ENCODE assay signal across 25 cellular contexts in the genomic region with DNA sequence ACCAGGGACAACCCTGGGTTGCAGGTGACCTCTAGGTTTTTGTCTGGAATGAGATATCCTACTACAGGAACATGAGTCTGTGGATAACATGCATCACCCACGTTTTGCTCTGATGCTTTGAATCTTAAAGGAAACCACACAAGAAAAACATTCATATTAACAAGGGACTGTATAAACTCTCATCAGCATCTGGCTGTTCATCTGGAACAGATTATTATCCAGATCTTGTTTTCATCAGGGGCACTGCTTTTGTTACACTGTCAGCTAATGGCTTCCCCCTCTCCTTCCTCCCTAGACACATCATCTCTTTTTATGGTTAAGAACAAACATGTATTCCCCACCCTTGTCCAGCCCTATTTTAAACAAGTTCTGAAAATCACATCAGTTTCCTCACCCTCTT.
"Had no signal": no experiment of that assay in that cellular context is flagged by ENCODE, and none has a peak within 500 bp of the region (broad histone marks: within the 10 kb centered on the region; RNA-seq: fewer than 3 reads in every experiment).

No MANE protein-coding gene starts in this region.

- H3K4me1 ChIP-seq: neural progenitor cell, parathyroid adenoma, psoas muscle, right lobe of liver, sigmoid colon, stomach, thyroid gland, tibial nerve, upper lobe of left lung, vagina had no signal

- H3K27me3 ChIP-seq: neural progenitor cell, ovary, right lobe of liver, sigmoid colon, stomach, thyroid gland, tibial nerve, upper lobe of left lung, vagina had no signal

- H3K36me3 ChIP-seq: neural progenitor cell, ovary, right lobe of liver, sigmoid colon, stomach, thoracic aorta, thyroid gland, tibial nerve, upper lobe of left lung, vagina had no signal

- H3K79me2 ChIP-seq: parathyroid adenoma had no signal

- H3K9ac ChIP-seq: neural progenitor cell, parathyroid adenoma had no signal

- H3K4me2 ChIP-seq: neural progenitor cell had no signal

- H2AFZ ChIP-seq: neural progenitor cell, parathyroid adenoma had no signal

- FAIRE-seq: small intestine, urothelium cell line had no signal

- DNase-seq: occipital lobe; ovary; posterior cingulate gyrus; psoas muscle; right cardiac atrium; right lobe of liver; sigmoid colon; small intestine; stimulated activated CD4-positive, alpha-beta T cell treated with anti-CD3 and anti-CD28 coated beads, Interleukin-15, amount 100 ng/mL, for 24 hours; stimulated activated CD4-positive, alpha-beta T cell treated with anti-CD3 and anti-CD28 coated beads, Interleukin-2, amount 100 ng/mL, for 24 hours; stimulated activated CD4-positive, alpha-beta T cell treated with anti-CD3 and anti-CD28 coated beads, Interleukin-2, amount 100 ng/mL, for 48 hours; stimulated activated CD4-positive, alpha-beta T cell treated with anti-CD3 and anti-CD28 coated beads, Interleukin-4, amount 100 ng/mL, for 24 hours; stimulated activated naive B cell treated with anti-CD40 and anti-IgM and Interleukin-4, amounts not matched to agents 10 μg/mL and 1 μg/mL and 100 μg/mL, for 72 hours; stimulated activated naive CD4-positive, alpha-beta T cell treated with Interleukin-2 at 50 U/mL for 16 hours; stomach; thyroid gland; trophoblast cell had no signal

- H3K9me3 ChIP-seq: ovary, psoas muscle, right lobe of liver, thoracic aorta, thyroid gland, tibial nerve, upper lobe of left lung, vagina had no signal

- ATAC-seq: psoas muscle; right cardiac atrium; right lobe of liver; stimulated activated effector memory CD8-positive, alpha-beta T cell treated with anti-CD3 and anti-CD28 coated beads, Interleukin-12 subunit alpha, Interleukin-12 subunit beta, amount 100 ng/mL, for 72 hours; stimulated activated naive B cell treated with anti-CD40 and anti-IgM and Interleukin-4, amounts not matched to agents 10 μg/mL and 1 μg/mL and 100 μg/mL, for 72 hours had no signal

- H3K27ac ChIP-seq: neural progenitor cell, ovary, parathyroid adenoma, psoas muscle, right lobe of liver, sigmoid colon, stomach, thoracic aorta, thyroid gland, tibial nerve, upper lobe of left lung, vagina had no signal

- H3K4me3 ChIP-seq: neural progenitor cell, ovary, psoas muscle, right lobe of liver, sigmoid colon, stomach, thoracic aorta, thyroid gland, tibial nerve, upper lobe of left lung, vagina had no signal
